Comparison of ENCODE assay signal across 8 cellular contexts in genomic region chr11:83292709-83293435, GRCh38. TPM values are rescaled to one million over a fixed set of nuclear protein-coding genes. Genes with fewer than 3 reads are reported as not detected.
DNase-seq lines count a peak whose midpoint lies in the region; ATAC-seq and TF ChIP-seq lines count a peak whose summit lies in the region.

No MANE protein-coding gene starts in this region.

- WGBS in body of pancreas, 2 donors = 35 to 37% methylated on average over 7 of the region's 7 CpGs

- H3K27ac ChIP-seq in Panc1 (ENCODE audit: low read length) (no peak overlapping the region), body of pancreas (no peak overlapping the region)

- in situ Hi-C loops in Panc1 (cut with HindIII; ENCODE audit: low pct_unique_long_range_greater_than_20kb, low sequenced_read_pairs) = no loop called here

- intact Hi-C loops in Panc1 (cut with micrococcal nuclease; ENCODE audit: unreplicated experiment) = loop anchor here (2.0 to 10.0 kb wide), 3 partner anchors 232 to 526 kb away; no protein-coding TSS in a partner anchor
- intact Hi-C loops in body of pancreas (cut with DNase I) = loop anchor here (10.0 kb wide), 1 partner anchor 422 kb away; no protein-coding TSS in a partner anchor

- H3K36me3 ChIP-seq in Panc1 (ENCODE audit: control insufficient read depth, insufficient read depth, low read length) (no peaks in the 10 kb centered on the region), body of pancreas (replicated peaks in 1 of 2; ENCODE audit: insufficient read depth in 1 of 2, low read depth in 2 of 2) (no peaks in the 10 kb centered on the region)

- no peak for TF ChIP-seq POLR2A in body of pancreas (IDR thresholded peaks at IDR 0.05)

- ATAC-seq in GM21381 (IDR thresholded peaks at IDR 0.05; ENCODE audit: unreplicated experiment) (peak; percentile 62), Panc1 (peak; percentile 93), body of pancreas (peak; percentile 75)

- H3K4me1 ChIP-seq in Panc1 (ENCODE audit: control insufficient read depth, insufficient read depth, low read length) = no peaks in the 10 kb centered on the region
- peaks cover 4% of the 10 kb centered on the region for H3K4me1 ChIP-seq in body of pancreas

- BruUV-seq in Panc1 (replicated peaks; lab: Mats Ljungman, UMichigan) = no TSS peak

- H3K4me3 ChIP-seq in Panc1 (ENCODE audit: low read depth in 2 of 2, low read length in 2 of 2) (no peak overlapping the region), body of pancreas (no peak overlapping the region)

- TF ChIP-seq CTCF in Panc1 (IDR thresholded peaks at IDR 0.05) = peak; percentile 85
- peak; percentile 55 to 78 (median 71) for TF ChIP-seq CTCF in body of pancreas (IDR thresholded peaks at IDR 0.05)

- H3K27me3 ChIP-seq in Panc1 (ENCODE audit: control insufficient read depth, insufficient read depth, low read length) = peaks cover 2% of the 10 kb centered on the region; the same call in 1 of the 2 replicates
- no peaks in the 10 kb centered on the region for H3K27me3 ChIP-seq in body of pancreas

- H3K9me3 ChIP-seq in Panc1 (ENCODE audit: control insufficient read depth, insufficient read depth, low read depth, low read length) (no peaks in the 10 kb centered on the region), body of pancreas (no peaks in the 10 kb centered on the region)

- POLR2A ChIA-PET in Panc1 (lab: Charles Lee) = interaction anchor here (0.7 kb wide), 1 partner anchor 462 kb away, joined by 4 read pairs; no protein-coding TSS in a partner anchor

- CTCF ChIA-PET in Panc1 (lab: Charles Lee) = interaction anchor here (0.6 to 2.1 kb wide), 12 partner anchors 10 to 1070 kb away, joined by 3 to 16 read pairs (median 4); no protein-coding TSS in a partner anchor

- DNase-seq in NCI-H510A treated with DMSO at 0.1 percent for 48 hours (lab: John Stamatoyannopoulos, UW) (peak; percentile 33), NCI-H510A (lab: John Stamatoyannopoulos, UW) (no peak), HT-29 (ENCODE audit: low spot score) (peak; percentile 69), Panc1 (ENCODE audit: low read depth, low spot score) (peak; percentile 17), body of pancreas (peak; percentile 22 to 56 (median 28)), inferior parietal cortex (ENCODE audit: extremely low spot score) (peak; percentile 91)
- peak; percentile 10 for DNase-seq in stimulated activated CD4-positive, alpha-beta T cell treated with anti-CD3 and anti-CD28 coated beads, Interleukin-2, amount 100 ng/mL, for 4 hours (ENCODE audit: low read depth)

RNA-seq across cellular contexts. Expression of gene CCDC90B, which starts 6.7 kb away (rescaled TPM):
- total RNA-seq in HT-29 (2014; rRNA removed; shearing (Covaris generic)) = 26.6 and 29.9 TPM in 2 replicates
- total RNA-seq in Panc1 (2021; ENCODE audit: unreplicated experiment) (41.9 TPM), body of pancreas (10 to 100 TPM in 1 of 2 donors, 1 to 10 TPM in 1; 7.3 to 43.6 TPM)
- 30.8 TPM for polyA plus RNA-seq in Panc1 (2012; ENCODE audit: insufficient read length)
